ENCODE assay signal across 18 cellular contexts in the genomic region with DNA sequence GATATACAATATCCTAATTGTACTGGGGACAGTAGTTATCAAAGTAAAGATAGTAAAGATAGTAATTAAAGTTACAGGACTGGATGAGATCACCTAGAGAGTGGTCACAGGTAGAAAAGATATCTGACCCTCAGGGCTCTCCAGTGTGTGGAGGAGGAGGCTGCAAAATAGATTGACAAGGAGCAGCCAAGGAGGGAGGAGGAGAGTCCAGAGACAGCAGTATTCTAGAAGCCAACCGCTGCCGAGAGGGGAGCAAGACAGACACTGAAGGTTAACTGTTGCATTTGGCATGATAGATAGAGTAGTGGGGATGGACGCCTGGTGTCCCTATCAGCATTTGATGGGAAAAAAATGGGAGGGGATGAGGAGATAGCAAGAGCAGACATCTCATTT. TPM values are rescaled to one million over a fixed set of nuclear protein-coding genes. Genes with fewer than 3 reads are reported as not detected.
DNase-seq lines count a peak whose midpoint lies in the region; ATAC-seq, FAIRE-seq and TF ChIP-seq lines count a peak whose summit lies in the region.
"Had no signal": no experiment of that assay in that cellular context is flagged by ENCODE, and none has a peak within 500 bp of the region (broad histone marks: within the 10 kb centered on the region; RNA-seq: fewer than 3 reads in every experiment).

No MANE protein-coding gene starts in this region.

- H3K4me2 ChIP-seq in PC-3 (ENCODE audit: low read length) (0 out of 2 replicates have a peak overlapping the region, but pooled peaks have one; percentile 51), H1 (ENCODE audit: insufficient read depth in 1 of 2, low read depth in 2 of 2, low read length in 2 of 2) (no peak overlapping the region), osteoblast (ENCODE audit: insufficient read depth, low read length) (peak overlapping the region; percentile 45)

- H3K18ac ChIP-seq in H1 (ENCODE audit: extremely low read depth, low read length): no peak overlapping the region

- no peak for FAIRE-seq in H1 (lab: Jason Lieb, UNC)
- FAIRE-seq: GM12878, GM18507 had no signal

- no peak overlapping the region for H2BK5ac ChIP-seq in H1 (ENCODE audit: low read depth, low read length)

- H3K79me2 ChIP-seq in PC-3 (ENCODE audit: low read length): no peaks in the 10 kb centered on the region
- H3K79me2 ChIP-seq in H1 (ENCODE audit: control insufficient read depth in 1 of 2, insufficient read depth in 2 of 2, low read length in 2 of 2): no peaks in the 10 kb centered on the region
- no peaks in the 10 kb centered on the region for H3K79me2 ChIP-seq in osteoblast (ENCODE audit: insufficient read depth, low read length)

- H3K27me3 ChIP-seq in right atrium auricular region (no peaks in the 10 kb centered on the region), PC-3 (ENCODE audit: low read length) (no peaks in the 10 kb centered on the region), H1 (replicated peaks in 1 of 4; ENCODE audit: control insufficient read depth in 3 of 4, extremely low read depth in 1 of 4, insufficient read depth in 3 of 4, low read length in 3 of 4) (no peaks in the 10 kb centered on the region; a peak in 1 of 7 replicates), osteoblast (ENCODE audit: insufficient read depth, low read length) (no peaks in the 10 kb centered on the region)
- no peaks in the 10 kb centered on the region for H3K27me3 ChIP-seq in naive thymus-derived CD4-positive, alpha-beta T cell (ENCODE audit: control insufficient read depth in 2 of 2, insufficient read depth in 2 of 2, low read length in 2 of 2)

- no peak overlapping the region for H2BK120ac ChIP-seq in H1 (replicated peaks; ENCODE audit: low read depth, low read length)

- H2AK5ac ChIP-seq in H1 (ENCODE audit: low read depth, low read length): no peak overlapping the region

- peaks cover 0 to 6% of the 10 kb centered on the region in 2 donors for H3K4me1 ChIP-seq in right atrium auricular region
- peaks cover 48% of the 10 kb centered on the region for H3K4me1 ChIP-seq in PC-3 (ENCODE audit: insufficient read depth, low read length)
- H3K4me1 ChIP-seq in H1 (replicated peaks in 1 of 4; ENCODE audit: control insufficient read depth in 3 of 4, insufficient read depth in 4 of 4, low read length in 3 of 4): peaks cover 6 to 8% (median 7%) of the 10 kb centered on the region in 4 experiments; a peak in 5 of 7 replicates
- peaks cover 25% of the 10 kb centered on the region for H3K4me1 ChIP-seq in osteoblast (ENCODE audit: insufficient read depth, low read length)
- no peaks in the 10 kb centered on the region for H3K4me1 ChIP-seq in naive thymus-derived CD4-positive, alpha-beta T cell (ENCODE audit: control insufficient read depth in 2 of 2, insufficient read depth in 2 of 2, low read length in 2 of 2)
- H3K4me1 ChIP-seq in mucosa of descending colon (ENCODE audit: low read depth): no peaks in the 10 kb centered on the region

- no peak overlapping the region for H3K14ac ChIP-seq in H1 (ENCODE audit: insufficient read length)

- no peak overlapping the region for H3K27ac Mint-ChIP-seq in naive thymus-derived CD4-positive, alpha-beta T cell

- H4K8ac ChIP-seq in H1 (ENCODE audit: extremely low read depth, insufficient read depth, low read length): no peak overlapping the region

- 0 out of 2 replicates have a peak overlapping the region, but pooled peaks have one; percentile 48 for H2BK20ac ChIP-seq in H1 (ENCODE audit: low read length)

- H3K36me3 ChIP-seq in right atrium auricular region: no peaks in the 10 kb centered on the region
- H3K36me3 ChIP-seq in PC-3 (ENCODE audit: low read depth, low read length): no peaks in the 10 kb centered on the region
- H3K36me3 ChIP-seq in H1 (ENCODE audit: control insufficient read depth in 2 of 4, insufficient read depth in 4 of 4, low read length in 3 of 4): no peaks in the 10 kb centered on the region
- no peaks in the 10 kb centered on the region for H3K36me3 ChIP-seq in osteoblast (ENCODE audit: insufficient read depth, low read length)
- H3K36me3 ChIP-seq in naive thymus-derived CD4-positive, alpha-beta T cell (ENCODE audit: control insufficient read depth in 2 of 3, insufficient read depth in 3 of 3, low read length in 3 of 3): no peaks in the 10 kb centered on the region
- no peaks in the 10 kb centered on the region for H3K36me3 ChIP-seq in mucosa of descending colon (ENCODE audit: low read depth)

- no peak overlapping the region for H3K56ac ChIP-seq in H1 (replicated peaks; ENCODE audit: insufficient read length, low read depth, low read length)

- no peak overlapping the region for H2BK15ac ChIP-seq in H1 (ENCODE audit: low read length)

- no peak for TF ChIP-seq CTCF in right atrium auricular region (IDR thresholded peaks at IDR 0.05)
- no peak for TF ChIP-seq CTCF in PC-3 (conservative IDR thresholded peaks at IDR 0.05; ENCODE audit: low read depth, low read length)
- no peak for TF ChIP-seq CTCF in H1 (IDR thresholded peaks at IDR 0.05; ENCODE audit: control extremely low read depth in 1 of 3, insufficient read depth in 1 of 3, low read depth in 1 of 3, low read length in 3 of 3)
- no peak for TF ChIP-seq CTCF in osteoblast (IDR thresholded peaks at IDR 0.05; ENCODE audit: extremely low read depth, low read depth, low read length)
- no peak for TF ChIP-seq CTCF in mucosa of descending colon (IDR thresholded peaks at IDR 0.05)

- no peak for TF ChIP-seq POLR2A in H1 (IDR thresholded peaks at IDR 0.05; ENCODE audit: control extremely low read depth in 1 of 2, low read depth in 2 of 2, low read length in 2 of 2)

- no TSS peak for BruUV-seq in PC-3 (replicated peaks; lab: Mats Ljungman, UMichigan)

- H2BK12ac ChIP-seq in H1 (ENCODE audit: low read depth, low read length): 0 out of 2 replicates have a peak overlapping the region, but pooled peaks have one; percentile 7

- H3K27ac ChIP-seq in right atrium auricular region: peak overlapping the region in 1 of 2 donors; percentile 66
- H3K27ac ChIP-seq in PC-3 (ENCODE audit: low read length): peak overlapping the region; percentile 99
- no peak overlapping the region for H3K27ac ChIP-seq in H1 (ENCODE audit: low read depth, low read length)
- peak overlapping the region; percentile 83 for H3K27ac ChIP-seq in osteoblast (ENCODE audit: low read depth, low read length)
- no peak overlapping the region for H3K27ac ChIP-seq in naive thymus-derived CD4-positive, alpha-beta T cell (ENCODE audit: low read depth, low read length)
- H3K27ac ChIP-seq: HL-60 had no signal

- H3K9me2 ChIP-seq in PC-3 (replicated peaks; ENCODE audit: low read length): no peaks in the 10 kb centered on the region

- peaks cover 0 to 21% (median 0%) of the 10 kb centered on the region in 5 donors for H3K27me3 Mint-ChIP-seq in naive thymus-derived CD4-positive, alpha-beta T cell

- peaks cover 5% of the 10 kb centered on the region for H3F3A ChIP-seq in PC-3 (ENCODE audit: low read length, unreplicated experiment)

- no peaks in the 10 kb centered on the region for H3K9me3 ChIP-seq in right atrium auricular region
- H3K9me3 ChIP-seq in PC-3 (ENCODE audit: low read length): no peaks in the 10 kb centered on the region
- H3K9me3 ChIP-seq in H1 (ENCODE audit: insufficient read depth in 2 of 2, low read depth in 1 of 2, low read length in 1 of 2): no peaks in the 10 kb centered on the region
- no peaks in the 10 kb centered on the region for H3K9me3 ChIP-seq in osteoblast (ENCODE audit: low read depth, low read length)
- no peaks in the 10 kb centered on the region for H3K9me3 ChIP-seq in naive thymus-derived CD4-positive, alpha-beta T cell (ENCODE audit: control insufficient read depth in 2 of 3, low read length in 3 of 3)
- no peaks in the 10 kb centered on the region for H3K9me3 ChIP-seq in mucosa of descending colon

- peak; percentile 22 for ATAC-seq in Right ventricle myocardium inferior
- ATAC-seq in PC-3: no peak
- ATAC-seq in naive thymus-derived CD4-positive, alpha-beta T cell: no peak
- ATAC-seq in mucosa of descending colon: no peak
- ATAC-seq in HG02763 (IDR thresholded peaks at IDR 0.05; ENCODE audit: unreplicated experiment): no peak
- ATAC-seq: GM12878 had no signal

- H3K79me1 ChIP-seq in H1 (ENCODE audit: low read depth, low read length): no peaks in the 10 kb centered on the region

- no peak for DNase-seq in Right ventricle myocardium inferior (ENCODE audit: missing footprints)
- DNase-seq in right atrium auricular region (ENCODE audit: low spot score): no peak
- no peak for DNase-seq in PC-3
- DNase-seq in H1 (ENCODE audit: low read depth in 1 of 2, low spot score in 2 of 2): no peak
- DNase-seq in osteoblast (ENCODE audit: insufficient read length, low spot score, missing footprints): no peak
- no peak for DNase-seq in naive thymus-derived CD4-positive, alpha-beta T cell
- DNase-seq in mucosa of descending colon: no peak
- DNase-seq: COR-L47, DMS53, KG1, NCI-H1092, NCI-H446 treated with DMSO at 0.1 percent for 48 hours had no signal

- H3K9me3 Mint-ChIP-seq in naive thymus-derived CD4-positive, alpha-beta T cell: peaks cover 0 to 2% (median 0%) of the 10 kb centered on the region in 11 donors

- no peaks in the 10 kb centered on the region; the same call in none of the 2 replicates for H3K23me2 ChIP-seq in H1 (ENCODE audit: low read depth, low read length)

- 90% methylated on average over 3 of the region's 3 CpGs; no CpG with 5 or more reads in 1 of the 2 experiments for WGBS in H1 (ENCODE audit: extremely low coverage in 1 of 2, insufficient coverage in 1 of 2, insufficient read length in 1 of 2, insufficient replicate concordance in 2 of 2, low coverage in 1 of 2, low lambda C conversion rate in 2 of 2, missing lambda C conversion rate in 1 of 2), 2 experiments

- TF ChIP-seq RAD21 in H1 (IDR thresholded peaks at IDR 0.05 in 1 of 2, conservative IDR thresholded peaks at IDR 0.05 in 1 of 2; ENCODE audit: low read depth in 2 of 2, low read length in 2 of 2): no peak

- H2AFZ ChIP-seq in PC-3 (ENCODE audit: low read length) (no peak overlapping the region), H1 (ENCODE audit: low read length) (no peak overlapping the region; the same call in 1 of the 2 replicates), osteoblast (ENCODE audit: low read length) (no peak overlapping the region)

- H3K36me3 Mint-ChIP-seq in naive thymus-derived CD4-positive, alpha-beta T cell: no peaks in the 10 kb centered on the region
- H3K36me3 Mint-ChIP-seq: CD14-positive monocyte had no signal

- CTCF ChIA-PET in PC-3 (lab: Charles Lee): no interaction called here
- CTCF ChIA-PET in H1 (lab: Charles Lee; ENCODE audit: partially characterized antibody): interaction anchor here (1.3 kb wide), 1 partner anchor 18 kb away, joined by 3 read pairs; a partner anchor contains a TSS
- CTCF ChIA-PET in naive thymus-derived CD4-positive, alpha-beta T cell (lab: Charles Lee): no interaction called here

- intact Hi-C loops in Right ventricle myocardium inferior (cut with DNase I): no loop called here
- intact Hi-C loops in PC-3 (cut with micrococcal nuclease): no loop called here
- intact Hi-C loops in naive thymus-derived CD4-positive, alpha-beta T cell (cut with micrococcal nuclease): no loop called here
- intact Hi-C loops in mucosa of descending colon (cut with DNase I, micrococcal nuclease): no loop called here

- no peak overlapping the region for H3K4me3 ChIP-seq in right atrium auricular region
- no peak overlapping the region for H3K4me3 ChIP-seq in PC-3 (ENCODE audit: low read length)
- no peak overlapping the region for H3K4me3 ChIP-seq in H1 (ENCODE audit: extremely low read depth in 1 of 4, insufficient read depth in 2 of 4, low read depth in 3 of 4, low read length in 4 of 4)
- no peak overlapping the region for H3K4me3 ChIP-seq in osteoblast (ENCODE audit: insufficient read depth, low read length)
- no peak overlapping the region for H3K4me3 ChIP-seq in naive thymus-derived CD4-positive, alpha-beta T cell (ENCODE audit: low read length)
- no peak overlapping the region for H3K4me3 ChIP-seq in mucosa of descending colon
- H3K4me3 ChIP-seq: GM12878 had no signal

- no peak for TF ChIP-seq EP300 in H1 (IDR thresholded peaks at IDR 0.05; ENCODE audit: borderline replicate concordance in 1 of 2, low read depth in 2 of 2, low read length in 2 of 2)

- H4K20me1 ChIP-seq in PC-3 (ENCODE audit: low read length): no peaks in the 10 kb centered on the region
- H4K20me1 ChIP-seq in H1 (replicated peaks in 1 of 2; ENCODE audit: control insufficient read depth in 1 of 2, insufficient read depth in 2 of 2, low read length in 2 of 2): no peaks in the 10 kb centered on the region
- no peaks in the 10 kb centered on the region for H4K20me1 ChIP-seq in osteoblast (ENCODE audit: insufficient read depth, low read length)

- no peak overlapping the region for H3K4ac ChIP-seq in H1 (replicated peaks; ENCODE audit: insufficient read length, low read depth, low read length)

- H3K9ac ChIP-seq in PC-3 (ENCODE audit: low read length) (peak overlapping the region; percentile 77), H1 (replicated peaks in 1 of 4; ENCODE audit: extremely low read depth in 1 of 4, low read depth in 3 of 4, low read length in 3 of 4) (no peak overlapping the region)

- no peak overlapping the region for H3K23ac ChIP-seq in H1 (ENCODE audit: insufficient read length)

- H4K5ac ChIP-seq in H1 (ENCODE audit: insufficient read length, low read depth, low read length): no peak overlapping the region

- POLR2A ChIA-PET in PC-3 (lab: Charles Lee; ENCODE audit: unreplicated experiment): no interaction called here
- POLR2A ChIA-PET in H1 (lab: Charles Lee; ENCODE audit: partially characterized antibody): interaction anchor here (11.5 kb wide), 1 partner anchor 17 kb away, joined by 131 read pairs; a partner anchor contains a TSS
- POLR2A ChIA-PET in naive thymus-derived CD4-positive, alpha-beta T cell (lab: Charles Lee): no interaction called here

- H3K4me3 Mint-ChIP-seq in naive thymus-derived CD4-positive, alpha-beta T cell: no peak overlapping the region
- H3K4me3 Mint-ChIP-seq: CD14-positive monocyte had no signal

- H3K4me1 Mint-ChIP-seq in naive thymus-derived CD4-positive, alpha-beta T cell: peaks cover 0 to 4% (median 0%) of the 10 kb centered on the region in 7 donors

- H4K91ac ChIP-seq in H1 (replicated peaks; ENCODE audit: insufficient read length, low read length): no peak overlapping the region

RNA-seq across cellular contexts. Expression of a gene that starts 17.0 kb away (rescaled TPM):
- total RNA-seq in Right ventricle myocardium inferior (0.73 TPM), right atrium auricular region (10 to 100 TPM in 1 of 2 donors, 1 to 10 TPM in 1; 3.1 to 10.6 TPM), PC-3 (2014; rRNA removed) (163 and 167 TPM in 2 replicates), osteoblast (1.8 and 5.3 TPM in 2 replicates), mucosa of descending colon (100 to 1,000 TPM in 2 of 3 donors, 10 to 100 TPM in 1; 58.1 to 177 (median 128) TPM)
- 23.2 and 23.5 TPM in 2 replicates for total RNA-seq in H1 (2021; fragmentation: NEBNext Ultra II Directional; extraction: Animal tissue kit (Norgen Biotek cat#: 25700))
- 18.5 and 26.6 TPM in 2 replicates for polyA plus RNA-seq in H1 (2011; rRNA removed)
- 27.9 TPM for polyA plus RNA-seq in H1 (2011; cell fraction: cytosol; rRNA removed)
- 13.0 TPM for polyA plus RNA-seq in H1 (2011; cell fraction: nucleus; rRNA removed)
- 21.7 to 29.2 TPM (median 25.5 TPM) in 4 replicates for polyA plus RNA-seq in H1 (2012, experiment 1 of 2)
- polyA plus RNA-seq in H1 (2012, experiment 2 of 2): 8.2 TPM
- polyA plus RNA-seq in H1 (2013, experiment 1 of 2): 35.2 TPM
- 36.8 TPM for polyA plus RNA-seq in H1 (2013, experiment 2 of 2)
- 63.7 and 96.8 TPM in 2 replicates for polyA minus RNA-seq in H1 (2011; rRNA and poly(A)+ RNA removed)
- 16.1 TPM for polyA minus RNA-seq in H1 (2011; cell fraction: cytosol; rRNA and poly(A)+ RNA removed)
- polyA minus RNA-seq in H1 (2011; cell fraction: nucleus; rRNA and poly(A)+ RNA removed): 14.8 TPM
- total RNA-seq in naive thymus-derived CD4-positive, alpha-beta T cell: 1 to 10 TPM in 4 of 5 experiments, under 1 TPM in 1; 0.48 to 3.2 (median 2.7) TPM
- polyA plus RNA-seq in naive thymus-derived CD4-positive, alpha-beta T cell: 1 to 10 TPM; 3.2 to 6.2 TPM

RNA-seq across cellular contexts. Expression of a gene that starts 48.0 kb away (rescaled TPM):
- total RNA-seq in Right ventricle myocardium inferior (not detected), right atrium auricular region (not detected), PC-3 (2014; rRNA removed) (0.11 TPM in 1 of 2 replicates, not detected in the other), osteoblast (not detected in 2 replicates), mucosa of descending colon (under 1 TPM in 1 of 3 donors, not detected in 2; 0.78 TPM)
- 0.30 TPM in 1 of 2 replicates, not detected in the other for total RNA-seq in H1 (2021; fragmentation: NEBNext Ultra II Directional; extraction: Animal tissue kit (Norgen Biotek cat#: 25700))
- polyA plus RNA-seq in H1 (2011; rRNA removed): not detected in 2 replicates
- 0.17 TPM for polyA plus RNA-seq in H1 (2011; cell fraction: cytosol; rRNA removed)
- polyA plus RNA-seq in H1 (2011; cell fraction: nucleus; rRNA removed): not detected
- polyA plus RNA-seq in H1 (2012, experiment 1 of 2): not detected in 4 replicates
- polyA plus RNA-seq in H1 (2012, experiment 2 of 2): 0.12 TPM
- 0.36 TPM for polyA plus RNA-seq in H1 (2013, experiment 1 of 2)
- polyA plus RNA-seq in H1 (2013, experiment 2 of 2): 0.31 TPM
- polyA minus RNA-seq in H1 (2011; rRNA and poly(A)+ RNA removed): not detected in 2 replicates
- not detected for polyA minus RNA-seq in H1 (2011; cell fraction: cytosol; rRNA and poly(A)+ RNA removed)
- not detected for polyA minus RNA-seq in H1 (2011; cell fraction: nucleus; rRNA and poly(A)+ RNA removed)
- total RNA-seq in naive thymus-derived CD4-positive, alpha-beta T cell: 1 to 10 TPM in 3 of 5 experiments, not detected in 2; 1.3 to 5.3 (median 4.2) TPM
- polyA plus RNA-seq in naive thymus-derived CD4-positive, alpha-beta T cell: not detected
- total RNA-seq: M059J had no signal

Comparison
In these comparisons a context has a peak if more than half of its experiments do, and no peak if none do; other contexts are left out.
1. H3K27ac ChIP-seq: peak in PC-3 (single experiment) and osteoblast (single experiment); none in H1 (single experiment) and naive thymus-derived CD4-positive, alpha-beta T cell (single experiment).
2. H3K4me2 ChIP-seq: peak in PC-3 (single experiment) and osteoblast (single experiment); none in H1 (0 of 2).